Comparison of ENCODE assay signal across 8 cellular contexts in genomic region chr22:26364066-26365015, GRCh38.
DNase-seq lines count a peak whose midpoint lies in the region; ATAC-seq and TF ChIP-seq lines count a peak whose summit lies in the region.

No MANE protein-coding gene starts in this region.

- TF ChIP-seq CTCF in NB4 (IDR thresholded peaks at IDR 0.05; ENCODE audit: low read depth, low read length): peak; percentile 84

- H3K4me3 Mint-ChIP-seq in activated naive CD8-positive, alpha-beta T cell treated with anti-CD3 and anti-CD28 coated beads, Interleukin-2, amount 10 ng/mL, durations not matched to agents 7 days and 5 days: no peak overlapping the region

- peaks cover 10% of the 10 kb centered on the region for H3K4me1 Mint-ChIP-seq in activated naive CD8-positive, alpha-beta T cell treated with anti-CD3 and anti-CD28 coated beads, Interleukin-2, amount 10 ng/mL, durations not matched to agents 7 days and 5 days

- H3K4me3 ChIP-seq in NB4 (ENCODE audit: low read depth, low read length): no peak overlapping the region

- POLR2A ChIA-PET in activated naive CD8-positive, alpha-beta T cell treated with anti-CD3 and anti-CD28 coated beads, Interleukin-2, amount 10 ng/mL, durations not matched to agents 7 days and 5 days (lab: Charles Lee): interaction anchor here (0.6 kb wide), 1 partner anchor 77 kb away, joined by 3 read pairs; no protein-coding TSS in a partner anchor

- ATAC-seq in GM19328 (IDR thresholded peaks at IDR 0.05; ENCODE audit: unreplicated experiment): peak; percentile 51
- ATAC-seq in activated naive CD8-positive, alpha-beta T cell treated with anti-CD3 and anti-CD28 coated beads, Interleukin-2, amount 10 ng/mL, durations not matched to agents 7 days and 5 days (ENCODE audit: low read depth): peak; percentile 76
- ATAC-seq in left cardiac atrium: peak; percentile 89 to 92
- no peak for ATAC-seq in GM21717 (IDR thresholded peaks at IDR 0.05; ENCODE audit: unreplicated experiment)

- H3K27ac Mint-ChIP-seq in activated naive CD8-positive, alpha-beta T cell treated with anti-CD3 and anti-CD28 coated beads, Interleukin-2, amount 10 ng/mL, durations not matched to agents 7 days and 5 days: no peak overlapping the region

- H3K27me3 Mint-ChIP-seq in activated naive CD8-positive, alpha-beta T cell treated with anti-CD3 and anti-CD28 coated beads, Interleukin-2, amount 10 ng/mL, durations not matched to agents 7 days and 5 days: peaks cover 16% of the 10 kb centered on the region

- no peaks in the 10 kb centered on the region for H3K9me3 Mint-ChIP-seq in activated naive CD8-positive, alpha-beta T cell treated with anti-CD3 and anti-CD28 coated beads, Interleukin-2, amount 10 ng/mL, durations not matched to agents 7 days and 5 days

- no peak for TF ChIP-seq POLR2A in NB4 (IDR thresholded peaks at IDR 0.05; ENCODE audit: extremely low read depth, insufficient read length)

- peak; percentile 83 for DNase-seq in AG20443 (ENCODE audit: low spot score)
- DNase-seq in NB4 (ENCODE audit: low read depth): peak; percentile 82
- DNase-seq in SK-N-DZ (ENCODE audit: low spot score): peak; percentile 89
- DNase-seq in activated naive CD8-positive, alpha-beta T cell treated with anti-CD3 and anti-CD28 coated beads, Interleukin-2, amount 10 ng/mL, durations not matched to agents 7 days and 5 days: no peak
- DNase-seq in left cardiac atrium: peak; percentile 61
- peak; percentile 85 for DNase-seq in renal cortical epithelial cell (ENCODE audit: low read depth)

- no peaks in the 10 kb centered on the region for H3K36me3 Mint-ChIP-seq in activated naive CD8-positive, alpha-beta T cell treated with anti-CD3 and anti-CD28 coated beads, Interleukin-2, amount 10 ng/mL, durations not matched to agents 7 days and 5 days

- intact Hi-C loops in left cardiac atrium (cut with DNase I): loop anchor here in 1 of 2 donors (2.0 kb wide), 1 partner anchor 96 kb away; no protein-coding TSS in a partner anchor
